In the genomic region with DNA sequence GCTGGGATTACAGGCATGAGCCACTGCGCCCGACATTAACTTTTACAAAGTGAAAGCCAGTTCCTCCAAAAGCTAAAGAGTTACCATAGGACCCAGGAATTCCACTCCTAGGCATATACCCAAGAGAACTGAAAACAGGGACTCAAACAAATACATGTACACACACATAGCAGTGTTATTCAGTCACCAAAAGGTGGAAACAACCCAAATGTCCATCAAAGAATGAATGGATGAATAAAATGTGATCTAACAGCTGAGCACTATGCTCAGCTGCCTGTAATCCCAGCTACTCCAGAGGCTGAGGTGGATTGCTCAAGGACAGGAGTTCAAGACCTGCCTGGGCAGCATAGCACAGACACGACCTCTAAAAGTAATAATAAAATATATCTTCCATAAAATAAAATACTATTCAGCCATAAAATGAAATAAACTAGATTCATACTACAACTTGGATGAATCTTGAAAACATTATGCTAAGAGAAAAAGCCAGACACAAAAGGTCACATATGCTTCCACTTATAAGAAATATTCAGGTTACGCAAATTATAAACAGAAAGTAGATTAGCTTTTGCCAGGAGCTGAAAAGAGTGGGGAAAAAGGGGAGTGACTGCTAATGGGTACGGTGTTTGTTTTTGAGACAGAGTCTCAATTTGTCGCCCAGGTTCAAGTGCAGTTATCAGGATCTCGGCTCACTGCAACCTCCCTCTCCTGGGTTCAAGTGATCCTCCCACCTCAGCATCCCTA, we compare ENCODE assay signal across 1 cellular context.
TF ChIP-seq lines count a peak whose summit lies in the region.

No MANE protein-coding gene starts in this region.

TF ChIP-seq in IMR-90, 13 proteins besides CTCF, POLR2A, EP300 and RAD21:
- no peak for TF ChIP-seq BHLHE40 (IDR thresholded peaks at IDR 0.05; ENCODE audit: low read depth, low read length)
- no peak for TF ChIP-seq SMC3 (IDR thresholded peaks at IDR 0.05; ENCODE audit: low read depth, low read length)
- peak; percentile 22; the same call in 1 of the 2 replicates for TF ChIP-seq CEBPB (IDR thresholded peaks at IDR 0.05; ENCODE audit: low read depth, low read length)
